In genomic region chr16:29454269-29454668, GRCh38 we compare ENCODE assay signal across 8 cellular contexts. TPM values are rescaled to one million over a fixed set of nuclear protein-coding genes. Genes with fewer than 3 reads are reported as not detected.
DNase-seq lines count a peak whose midpoint lies in the region; ATAC-seq and TF ChIP-seq lines count a peak whose summit lies in the region.
"Not testable (repeated sequence)": the region's sequence is repeated elsewhere in the genome, so short reads cannot be mapped to it uniquely, and the experiment has no call there.

BOLA2 (minus strand) TSS chr16:29454351; CDS start chr16:29454253, 98 bp downstream.
SLX1B (plus strand) TSS chr16:29454533.

- H3K27me3 ChIP-seq in liver (ENCODE audit: control insufficient read depth in 4 of 4, insufficient read depth in 4 of 4, low read length in 3 of 4); suprapubic skin: not testable (repeated sequence)

- H3K36me3 Mint-ChIP-seq in activated B cell treated with CpG ODN at 0.5 μM for 24 hours (ENCODE audit: low read depth); effector memory CD8-positive, alpha-beta T cell (ENCODE audit: insufficient read depth): not testable (repeated sequence)

- DNase-seq in G401 (ENCODE audit: low spot score); activated B cell treated with CpG ODN at 0.5 μM for 24 hours; effector memory CD8-positive, alpha-beta T cell; suprapubic skin (ENCODE audit: low spot score in 2 of 2): not testable (repeated sequence)

- ATAC-seq in GM19455 (IDR thresholded peaks at IDR 0.05; ENCODE audit: unreplicated experiment): peak; percentile 88
- peak; percentile 87 for ATAC-seq in HG02763 (IDR thresholded peaks at IDR 0.05; ENCODE audit: unreplicated experiment)
- ATAC-seq in HG03460 (IDR thresholded peaks at IDR 0.05; ENCODE audit: unreplicated experiment): peak; percentile 83
- ATAC-seq in activated B cell treated with CpG ODN at 0.5 μM for 24 hours (ENCODE audit: low read depth): peak; percentile 87
- peak; percentile 88 for ATAC-seq in effector memory CD8-positive, alpha-beta T cell (replicated peaks)

- H3K27ac ChIP-seq in liver (ENCODE audit: low read depth in 1 of 2, low read length in 2 of 2); suprapubic skin: not testable (repeated sequence)

- not testable (repeated sequence) for H3K4me3 Mint-ChIP-seq in activated B cell treated with CpG ODN at 0.5 μM for 24 hours; effector memory CD8-positive, alpha-beta T cell

- not testable (repeated sequence) for H3K9me3 ChIP-seq in liver (ENCODE audit: control insufficient read depth in 4 of 4, low read length in 3 of 4); suprapubic skin

- not testable (repeated sequence) for H3K4me3 ChIP-seq in liver (ENCODE audit: low read depth in 1 of 3, low read length in 3 of 3); suprapubic skin

- in situ Hi-C loops in G401 (cut with HindIII; ENCODE audit: low sequenced_read_pairs): not testable (repeated sequence)

- H3K4me1 Mint-ChIP-seq in activated B cell treated with CpG ODN at 0.5 μM for 24 hours; effector memory CD8-positive, alpha-beta T cell (ENCODE audit: low read depth in 2 of 2): not testable (repeated sequence)

- H3K27ac Mint-ChIP-seq in activated B cell treated with CpG ODN at 0.5 μM for 24 hours; effector memory CD8-positive, alpha-beta T cell: not testable (repeated sequence)

- intact Hi-C loops in activated B cell treated with CpG ODN at 0.5 μM for 24 hours (cut with micrococcal nuclease): not testable (repeated sequence)

- not testable (repeated sequence) for H3K36me3 ChIP-seq in liver (ENCODE audit: control insufficient read depth in 4 of 4, insufficient read depth in 3 of 4, low read depth in 1 of 4, low read length in 3 of 4); suprapubic skin

- not testable (repeated sequence) for TF ChIP-seq RAD21 in liver (IDR thresholded peaks at IDR 0.05)

- no CpG with 5 or more reads among the region's 33 CpGs for WGBS in liver
- WGBS in suprapubic skin: no CpG with 5 or more reads among the region's 33 CpGs

- POLR2A ChIA-PET in activated B cell treated with CpG ODN at 0.5 μM for 24 hours (lab: Charles Lee): not testable (repeated sequence)

- not testable (repeated sequence) for TF ChIP-seq CTCF in activated B cell treated with CpG ODN at 0.5 μM for 24 hours (IDR thresholded peaks at IDR 0.05); liver (IDR thresholded peaks at IDR 0.05; ENCODE audit: low read depth, low read length, missing input control); suprapubic skin (IDR thresholded peaks at IDR 0.05)

- H3K9me3 Mint-ChIP-seq in activated B cell treated with CpG ODN at 0.5 μM for 24 hours; effector memory CD8-positive, alpha-beta T cell: not testable (repeated sequence)

- TF ChIP-seq EP300 in suprapubic skin (IDR thresholded peaks at IDR 0.05): not testable (repeated sequence)

- H3K27me3 Mint-ChIP-seq in activated B cell treated with CpG ODN at 0.5 μM for 24 hours; effector memory CD8-positive, alpha-beta T cell: not testable (repeated sequence)

- CTCF ChIA-PET in activated B cell treated with CpG ODN at 0.5 μM for 24 hours (lab: Charles Lee): not testable (repeated sequence)

- not testable (repeated sequence) for H3K4me1 ChIP-seq in liver (ENCODE audit: control insufficient read depth in 4 of 4, insufficient read depth in 4 of 4, low read length in 3 of 4); suprapubic skin

- H3K9ac ChIP-seq in liver (ENCODE audit: low read depth in 1 of 2, low read length in 2 of 2): not testable (repeated sequence)

- not testable (repeated sequence) for TF ChIP-seq POLR2A in suprapubic skin (IDR thresholded peaks at IDR 0.05)

RNA-seq across cellular contexts. Expression of gene BOLA2, which starts in this region (rescaled TPM):
- 13.3 and 23.1 TPM in 2 replicates for total RNA-seq in G401 (2014; rRNA removed; shearing (Covaris generic))
- total RNA-seq in activated B cell treated with CpG ODN at 0.5 μM for 24 hours (15.1 and 19.5 TPM in 2 replicates), liver (10 to 100 TPM in 1 of 2 donors, 1 to 10 TPM in 1; 7.0 to 16.2 TPM), suprapubic skin (10 to 100 TPM; 11.3 to 24.0 (median 16.9) TPM)
- 1 to 10 TPM; 4.6 to 6.1 TPM for polyA plus RNA-seq in liver

RNA-seq across cellular contexts. Expression of gene SLX1B, which starts in this region (rescaled TPM):
- total RNA-seq in G401 (2014; rRNA removed; shearing (Covaris generic)): 46.4 and 61.8 TPM in 2 replicates
- 51.2 and 60.4 TPM in 2 replicates for total RNA-seq in activated B cell treated with CpG ODN at 0.5 μM for 24 hours
- 10 to 100 TPM; 10.3 to 16.2 TPM for total RNA-seq in liver
- 10 to 100 TPM; 17.1 to 31.0 TPM for polyA plus RNA-seq in liver
- 10 to 100 TPM; 14.3 to 41.9 (median 30.7) TPM for total RNA-seq in suprapubic skin
